Comparison of ENCODE assay signal across 9 cellular contexts in the genomic region with DNA sequence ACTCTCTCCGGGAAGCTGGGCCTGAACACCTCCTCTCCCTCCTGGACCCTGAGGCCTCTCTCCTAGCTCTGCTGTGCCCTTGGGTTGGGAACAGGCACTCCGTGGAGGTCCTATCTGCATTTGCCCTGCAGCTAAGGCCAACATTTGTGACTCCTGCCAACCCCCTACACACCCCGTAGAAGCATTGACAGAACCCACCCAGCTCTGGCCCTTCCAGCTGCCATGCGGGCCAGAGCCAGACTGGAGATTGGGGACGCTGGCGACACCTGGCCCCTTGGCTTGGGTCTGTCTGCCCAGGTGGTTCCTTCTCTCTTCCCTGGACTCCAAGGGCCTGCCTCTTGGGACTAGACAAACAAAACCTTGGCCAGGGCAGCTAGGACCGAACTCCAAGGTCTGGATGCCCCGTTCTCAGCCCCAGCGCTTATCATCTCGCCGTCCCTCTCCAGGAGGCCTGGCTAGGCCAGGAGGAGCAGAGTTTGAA. TPM values are rescaled to one million over a fixed set of nuclear protein-coding genes. Genes with fewer than 3 reads are reported as not detected.
A peak's percentile ranks its signal among the peaks of the same experiment; 100 is the strongest.
DNase-seq lines count a peak whose midpoint lies in the region; TF ChIP-seq lines count a peak whose summit lies in the region.
"Had no signal": no experiment of that assay in that cellular context is flagged by ENCODE, and none has a peak within 500 bp of the region (broad histone marks: within the 10 kb centered on the region; RNA-seq: fewer than 3 reads in every experiment).

No MANE protein-coding gene starts in this region.

- H3K4me1 Mint-ChIP-seq in Calu3 (ENCODE audit: low read depth, unreplicated experiment), result peaks cover 44% of the 10 kb centered on the region

- H3K9me3 ChIP-seq in SK-N-MC (ENCODE audit: low read depth, low read length) (no peaks in the 10 kb centered on the region), esophagus muscularis mucosa (no peaks in the 10 kb centered on the region)

- H3K36me3 ChIP-seq in SK-N-MC (ENCODE audit: insufficient read depth, low read length), result no peaks in the 10 kb centered on the region
- H3K36me3 ChIP-seq in esophagus muscularis mucosa, result no peaks in the 10 kb centered on the region

- CTCF ChIA-PET in Calu3 (lab: Charles Lee), result interaction anchor here (0.5 to 1.4 kb wide), 3 partner anchors 9 to 272 kb away, joined by 3 to 5 read pairs (median 4); no protein-coding TSS in a partner anchor

- H3K27ac ChIP-seq in SK-N-MC (no peak overlapping the region), esophagus muscularis mucosa (replicated peaks in 1 of 4) (peak overlapping the region; percentile 77 to 85 (median 82))

- TF ChIP-seq CTCF in Calu3 (IDR thresholded peaks at IDR 0.05; ENCODE audit: unreplicated experiment) (no peak), esophagus muscularis mucosa (IDR thresholded peaks at IDR 0.05) (no peak)

- peak overlapping the region; percentile 81 for H3K27ac Mint-ChIP-seq in Calu3 (ENCODE audit: unreplicated experiment)

- peaks cover 41 to 58% (median 55%) of the 10 kb centered on the region in 4 donors for H3K4me1 ChIP-seq in esophagus muscularis mucosa

- H3K27me3 ChIP-seq in esophagus muscularis mucosa, result peaks cover 0 to 8% (median 0%) of the 10 kb centered on the region in 4 donors

- no peak for TF ChIP-seq EP300 in esophagus muscularis mucosa (IDR thresholded peaks at IDR 0.05)

- 72% methylated on average over 6 of the region's 11 CpGs for WGBS in esophagus muscularis mucosa

- intact Hi-C loops in Calu3 (cut with micrococcal nuclease; ENCODE audit: unreplicated experiment) (loop anchor here (5.0 kb wide), 1 partner anchor 95 kb away; no protein-coding TSS in a partner anchor), esophagus muscularis mucosa (cut with DNase I) (loop anchor here (10.0 kb wide), 1 partner anchor 197 kb away; a partner anchor contains a TSS), posterior vena cava (cut with DNase I) (loop anchor here in 1 of 2 donors (2.0 kb wide), 1 partner anchor 61 kb away; no protein-coding TSS in a partner anchor)

- no peak for TF ChIP-seq POLR2A in esophagus muscularis mucosa (IDR thresholded peaks at IDR 0.05; ENCODE audit: low read depth)

- in situ Hi-C loops in ACHN (cut with HindIII; ENCODE audit: low pct_ligation_motif_present, low pct_unique_long_range_greater_than_20kb, low sequenced_read_pairs), result no loop called here

- H3K27me3 Mint-ChIP-seq in Calu3 (ENCODE audit: unreplicated experiment), result no peaks in the 10 kb centered on the region

- H3K4me3 ChIP-seq in SK-N-MC, result peak overlapping the region; percentile 97
- H3K4me3 ChIP-seq in esophagus muscularis mucosa, result peak overlapping the region; percentile 65 to 88 (median 68)

- peaks cover 26% of the 10 kb centered on the region for H3K36me3 Mint-ChIP-seq in Calu3 (ENCODE audit: insufficient read depth, unreplicated experiment)

- DNase-seq in Calu3, result no peak
- DNase-seq in SK-N-MC (ENCODE audit: low read depth, low spot score), result no peak
- DNase-seq in esophagus muscularis mucosa (ENCODE audit: extremely low spot score), result no peak
- peak; percentile 58 for DNase-seq in posterior vena cava (ENCODE audit: low spot score)
- DNase-seq in ACHN, result no peak
- no peak for DNase-seq in NCI-H2107 (lab: John Stamatoyannopoulos, UW)
- DNase-seq in Ammon's horn (ENCODE audit: low spot score), result no peak
- DNase-seq in activated CD8-positive, alpha-beta memory T cell treated with anti-CD3 and anti-CD28 coated beads, Interleukin-2, amount 50 U/mL, for 4 hours, result no peak

- H3K9me3 Mint-ChIP-seq in Calu3 (ENCODE audit: low read depth, unreplicated experiment), result no peaks in the 10 kb centered on the region

- peak overlapping the region; percentile 88 for H3K4me3 Mint-ChIP-seq in Calu3 (ENCODE audit: low read depth, unreplicated experiment)

- no peak overlapping the region for H3K9ac ChIP-seq in SK-N-MC (ENCODE audit: insufficient read length)

- BruUV-seq in Calu3 (replicated peaks; lab: Mats Ljungman, UMichigan), result no TSS peak

RNA-seq across cellular contexts. Expression of a gene that starts 0.6 kb away (rescaled TPM):
- total RNA-seq in Calu3 (2022) (47.7 and 47.9 TPM in 2 replicates), esophagus muscularis mucosa (10 to 100 TPM; 12.9 to 22.5 (median 15.4) TPM), posterior vena cava (10 to 100 TPM; 26.7 to 31.4 TPM)

RNA-seq across cellular contexts. Expression of a gene that starts 34.5 kb away (rescaled TPM):
- not detected in 2 replicates for total RNA-seq in Calu3 (2022)
- not detected for total RNA-seq in esophagus muscularis mucosa
- total RNA-seq in posterior vena cava, result not detected
- total RNA-seq: LHCN-M2 had no signal

RNA-seq across cellular contexts. Expression of a gene that starts 35.6 kb away (rescaled TPM):
- not detected in 2 replicates for total RNA-seq in Calu3 (2022)
- 10 to 100 TPM; 10.8 to 23.5 (median 20.7) TPM for total RNA-seq in esophagus muscularis mucosa
- 10 to 100 TPM; 16.3 to 24.5 TPM for total RNA-seq in posterior vena cava

RNA-seq across cellular contexts. Expression of a gene that starts 38.0 kb away (rescaled TPM):
- total RNA-seq in Calu3 (2022) (not detected in 2 replicates), esophagus muscularis mucosa (1 to 10 TPM; 1.2 to 5.1 (median 3.8) TPM), posterior vena cava (1 to 10 TPM; 1.6 to 4.7 TPM)

RNA-seq across cellular contexts. Expression of a gene that starts 48.9 kb away (rescaled TPM):
- total RNA-seq in Calu3 (2022) (29.0 and 34.4 TPM in 2 replicates), esophagus muscularis mucosa (10 to 100 TPM; 14.1 to 21.7 (median 19.0) TPM), posterior vena cava (10 to 100 TPM; 17.2 to 17.9 TPM)

Comparison
In these comparisons a context has a peak if more than half of its experiments do, and no peak if none do; other contexts are left out.
1. RNA of a gene that starts 35.6 kb away (total RNA-seq): 16.3 to 24.5 TPM in posterior vena cava and 10.8 to 23.5 TPM in esophagus muscularis mucosa; not detected in Calu3; every median in the first group is over 10 times any median in the second.